Comparison of ENCODE assay signal across 28 cellular contexts in the genomic region with DNA sequence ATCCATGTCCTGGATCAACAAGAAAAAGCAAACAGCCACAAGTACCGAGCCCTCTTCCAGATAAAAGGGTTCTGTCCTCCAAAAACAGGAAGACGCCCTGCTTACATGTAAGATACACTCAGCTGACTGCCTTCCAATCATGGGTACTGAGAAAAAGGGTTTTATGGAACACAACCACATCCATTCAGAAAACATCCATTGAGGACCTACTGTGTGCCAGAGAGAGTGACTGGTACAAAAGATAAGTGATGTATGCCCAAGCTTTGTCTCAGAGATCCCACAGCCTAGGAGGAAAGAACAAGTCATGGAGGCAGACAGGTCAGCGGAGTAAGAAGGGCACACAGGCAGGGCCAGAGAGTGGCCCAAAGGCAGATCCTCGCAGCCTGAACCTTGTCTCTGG.
"Had no signal": no experiment of that assay in that cellular context is flagged by ENCODE, and none has a peak within 500 bp of the region (broad histone marks: within the 10 kb centered on the region; RNA-seq: fewer than 3 reads in every experiment).

No MANE protein-coding gene starts in this region.

- H3K9me3 Mint-ChIP-seq: dendritic cell treated with granulocyte-macrophage colony-stimulating factor and Interleukin-4, amounts not matched to agents 40 ng/mL and 50 ng/mL, for 4 days; effector memory CD8-positive, alpha-beta T cell; endodermal cell had no signal

- H3K36me3 ChIP-seq: colonic mucosa, esophagus squamous epithelium, gastrocnemius medialis, gastroesophageal sphincter, heart left ventricle, heart right ventricle had no signal

- DNase-seq: colonic mucosa; cortex of kidney; dorsolateral prefrontal cortex; effector CD4-positive, alpha-beta T cell; effector CD8-positive, alpha-beta T cell; effector memory CD4-positive, alpha-beta T cell; effector memory CD8-positive, alpha-beta T cell; endodermal cell; erythroblast; esophagus squamous epithelium; foreskin fibroblast; foreskin keratinocyte; foreskin melanocyte; gastrocnemius medialis; glutamatergic neuron; head of caudate nucleus; heart left ventricle; heart right ventricle; hippocampal formation had no signal

- H3K4me1 ChIP-seq: colonic mucosa, esophagus squamous epithelium, foreskin keratinocyte, gastrocnemius medialis, gastroesophageal sphincter had no signal

- H2AFZ ChIP-seq: hepatocyte had no signal

- H3K27me3 ChIP-seq: colonic mucosa, gastrocnemius medialis, hepatocyte had no signal

- ATAC-seq: effector memory CD8-positive, alpha-beta T cell; esophagus mucosa; foreskin keratinocyte; gastrocnemius medialis; gastroesophageal sphincter had no signal

- H3K79me2 ChIP-seq: hepatocyte had no signal

- H3K4me3 Mint-ChIP-seq: dendritic cell treated with granulocyte-macrophage colony-stimulating factor and Interleukin-4, amounts not matched to agents 40 ng/mL and 50 ng/mL, for 4 days; effector memory CD8-positive, alpha-beta T cell; endodermal cell had no signal

- H3K27ac Mint-ChIP-seq: dendritic cell treated with granulocyte-macrophage colony-stimulating factor and Interleukin-4, amounts not matched to agents 40 ng/mL and 50 ng/mL, for 4 days; effector memory CD8-positive, alpha-beta T cell; endodermal cell had no signal

- H3K9me3 ChIP-seq: colonic mucosa, esophagus squamous epithelium, gastrocnemius medialis, gastroesophageal sphincter had no signal

- H3K27ac ChIP-seq: colonic mucosa, coronary artery, dorsolateral prefrontal cortex, epithelial cell of prostate, esophagus squamous epithelium, foreskin keratinocyte, gastrocnemius medialis, gastroesophageal sphincter, heart left ventricle, heart right ventricle, hepatocyte had no signal

- FAIRE-seq: endometrium, endothelial cell of umbilical vein, frontal cortex had no signal

- H3K4me3 ChIP-seq: colonic mucosa, coronary artery, dorsolateral prefrontal cortex, esophagus squamous epithelium, gastrocnemius medialis, gastroesophageal sphincter, heart left ventricle, heart right ventricle, hepatocyte had no signal

- H3K4me2 ChIP-seq: hepatocyte had no signal
